In the genomic region with DNA sequence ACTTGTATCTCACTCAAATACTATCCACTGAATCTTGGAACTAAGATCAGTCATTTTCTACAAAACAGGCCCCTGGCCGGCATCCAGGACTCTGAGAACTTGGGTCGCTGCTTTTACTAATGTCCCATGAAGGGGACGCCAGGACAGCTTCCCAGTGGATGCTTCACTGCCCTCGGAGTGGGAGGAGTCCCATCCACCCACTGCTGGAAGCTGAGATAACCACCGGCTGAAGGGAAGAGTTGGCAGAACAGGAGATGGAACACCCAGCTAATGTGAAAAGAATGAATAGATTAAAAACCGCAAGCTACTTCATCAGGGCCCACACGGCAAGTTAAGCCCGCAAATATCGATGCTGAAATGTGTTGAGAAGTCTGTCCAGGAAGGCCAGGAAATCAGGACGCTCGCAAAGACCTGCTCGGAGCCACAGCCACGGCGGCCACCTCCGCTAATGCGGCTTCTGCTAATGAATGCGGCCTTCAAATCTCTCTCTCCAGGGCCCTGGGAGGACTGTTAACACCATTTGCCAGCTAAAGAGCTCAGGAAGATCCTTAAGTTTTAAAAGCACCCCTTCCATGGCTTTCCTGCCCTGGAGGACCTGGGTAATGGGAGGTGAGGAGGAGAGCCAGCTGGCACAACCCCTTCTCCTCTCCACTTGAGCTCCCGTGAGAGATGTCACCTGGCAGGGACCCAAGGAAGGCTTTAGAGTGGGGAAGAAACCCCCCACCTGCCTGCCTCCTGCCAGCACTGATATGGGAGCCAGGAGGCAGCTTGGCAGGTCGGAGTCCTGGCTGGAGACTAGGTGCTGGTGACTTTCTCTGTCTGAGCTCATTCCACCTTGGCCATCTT, we compare ENCODE assay signal across 16 cellular contexts.
DNase-seq lines count a peak whose midpoint lies in the region; ATAC-seq and TF ChIP-seq lines count a peak whose summit lies in the region.
"Had no signal": no experiment of that assay in that cellular context is flagged by ENCODE, and none has a peak within 500 bp of the region (broad histone marks: within the 10 kb centered on the region; RNA-seq: fewer than 3 reads in every experiment).

No MANE protein-coding gene starts in this region.

- no peak overlapping the region for H3K27ac ChIP-seq in BLaER1 treated with 17β-estradiol and CSF1 and Interleukin-3, amounts not matched to agents 10 nM and 100 nM
- no peak overlapping the region for H3K27ac ChIP-seq in right atrium auricular region
- H3K27ac ChIP-seq in osteoblast (ENCODE audit: low read depth, low read length) = no peak overlapping the region
- H3K27ac ChIP-seq: cardiac muscle cell, epithelial cell of prostate, psoas muscle had no signal

- H2AFZ ChIP-seq in osteoblast (ENCODE audit: low read length) = no peak overlapping the region

- peak; percentile 94 for DNase-seq in NCI-H1105 (lab: John Stamatoyannopoulos, UW)
- DNase-seq in NCI-H69 (lab: John Stamatoyannopoulos, UW) = peak; percentile 16
- peak; percentile 60 for DNase-seq in right atrium auricular region (ENCODE audit: low spot score)
- no peak for DNase-seq in activated CD4-positive, alpha-beta memory T cell treated with anti-CD3 and anti-CD28 coated beads for 36 hours
- no peak for DNase-seq in osteoblast (ENCODE audit: insufficient read length, low spot score, missing footprints)
- DNase-seq: activated CD4-positive, alpha-beta T cell treated with anti-CD3 and anti-CD28 coated beads, Interleukin-2, amount 50 U/mL, for 48 hours; psoas muscle; stimulated activated CD4-positive, alpha-beta T cell treated with anti-CD3 and anti-CD28 coated beads, Interleukin-4, amount 100 ng/mL, for 1 hour; T-helper 1 cell had no signal

- no peaks in the 10 kb centered on the region for H3K4me1 Mint-ChIP-seq in activated CD4-positive, alpha-beta memory T cell treated with anti-CD3 and anti-CD28 coated beads for 36 hours (ENCODE audit: low read depth)

- H3K4me3 Mint-ChIP-seq in activated CD4-positive, alpha-beta memory T cell treated with anti-CD3 and anti-CD28 coated beads for 36 hours = no peak overlapping the region
- H3K4me3 Mint-ChIP-seq: CD14-positive monocyte; stimulated activated naive CD8-positive, alpha-beta T cell treated with anti-CD3 and anti-CD28 coated beads, Interleukin-15, Interleukin-2, amounts not matched to agents 100 ng/mL and 50 ng/mL, for 24 hours had no signal

- peaks cover 13 to 59% (median 53%) of the 10 kb centered on the region in 10 experiments for H3K4me1 ChIP-seq in BLaER1 treated with 17β-estradiol and CSF1 and Interleukin-3, amounts not matched to agents 10 nM and 100 nM
- H3K4me1 ChIP-seq in right atrium auricular region (peaks cover 0 to 4% of the 10 kb centered on the region in 2 donors), osteoblast (ENCODE audit: insufficient read depth, low read length) (no peaks in the 10 kb centered on the region)
- H3K4me1 ChIP-seq: psoas muscle had no signal

- no peaks in the 10 kb centered on the region for H3K36me3 ChIP-seq in BLaER1 treated with 17β-estradiol and CSF1 and Interleukin-3, amounts not matched to agents 10 nM and 100 nM
- H3K36me3 ChIP-seq in right atrium auricular region = no peaks in the 10 kb centered on the region
- no peaks in the 10 kb centered on the region for H3K36me3 ChIP-seq in osteoblast (ENCODE audit: insufficient read depth, low read length)
- H3K36me3 ChIP-seq: cardiac muscle cell had no signal

- TF ChIP-seq CTCF in right atrium auricular region (IDR thresholded peaks at IDR 0.05) = no peak
- TF ChIP-seq CTCF in osteoblast (IDR thresholded peaks at IDR 0.05; ENCODE audit: extremely low read depth, low read depth, low read length) = no peak

- no peaks in the 10 kb centered on the region for H4K20me1 ChIP-seq in BLaER1 treated with 17β-estradiol and CSF1 and Interleukin-3, amounts not matched to agents 10 nM and 100 nM
- H4K20me1 ChIP-seq in osteoblast (ENCODE audit: insufficient read depth, low read length) = no peaks in the 10 kb centered on the region

- no peaks in the 10 kb centered on the region for H3K36me3 Mint-ChIP-seq in activated CD4-positive, alpha-beta memory T cell treated with anti-CD3 and anti-CD28 coated beads for 36 hours
- H3K36me3 Mint-ChIP-seq: CD14-positive monocyte had no signal

- H3K9me3 Mint-ChIP-seq in activated CD4-positive, alpha-beta memory T cell treated with anti-CD3 and anti-CD28 coated beads for 36 hours = no peaks in the 10 kb centered on the region
- H3K9me3 Mint-ChIP-seq: stimulated activated naive CD8-positive, alpha-beta T cell treated with anti-CD3 and anti-CD28 coated beads, Interleukin-15, Interleukin-2, amounts not matched to agents 100 ng/mL and 50 ng/mL, for 24 hours had no signal

- H3K27ac Mint-ChIP-seq in activated CD4-positive, alpha-beta memory T cell treated with anti-CD3 and anti-CD28 coated beads for 36 hours = no peak overlapping the region
- H3K27ac Mint-ChIP-seq: stimulated activated naive CD8-positive, alpha-beta T cell treated with anti-CD3 and anti-CD28 coated beads, Interleukin-15, Interleukin-2, amounts not matched to agents 100 ng/mL and 50 ng/mL, for 24 hours had no signal

- H3K4me2 ChIP-seq in BLaER1 treated with 17β-estradiol and CSF1 and Interleukin-3, amounts not matched to agents 10 nM and 100 nM = peak overlapping the region in 8 of 11 experiments; percentile 15 to 47 (median 37); a peak in 14 of 22 replicates
- no peak overlapping the region for H3K4me2 ChIP-seq in osteoblast (ENCODE audit: insufficient read depth, low read length)

- intact Hi-C loops in activated CD4-positive, alpha-beta memory T cell treated with anti-CD3 and anti-CD28 coated beads for 36 hours (cut with micrococcal nuclease) = no loop called here

- CTCF ChIA-PET in activated CD4-positive, alpha-beta memory T cell treated with anti-CD3 and anti-CD28 coated beads for 36 hours (lab: Charles Lee) = no interaction called here

- H3K27me3 ChIP-seq in BLaER1 treated with 17β-estradiol and CSF1 and Interleukin-3, amounts not matched to agents 10 nM and 100 nM = no peaks in the 10 kb centered on the region
- H3K27me3 ChIP-seq in right atrium auricular region (no peaks in the 10 kb centered on the region), osteoblast (ENCODE audit: insufficient read depth, low read length) (no peaks in the 10 kb centered on the region)

- no peaks in the 10 kb centered on the region for H3K9me3 ChIP-seq in BLaER1 treated with 17β-estradiol and CSF1 and Interleukin-3, amounts not matched to agents 10 nM and 100 nM (replicated peaks in 1 of 11)
- H3K9me3 ChIP-seq in right atrium auricular region (no peaks in the 10 kb centered on the region), osteoblast (ENCODE audit: low read depth, low read length) (no peaks in the 10 kb centered on the region)
- H3K9me3 ChIP-seq: psoas muscle had no signal

- H3K27me3 Mint-ChIP-seq in activated CD4-positive, alpha-beta memory T cell treated with anti-CD3 and anti-CD28 coated beads for 36 hours = peaks cover 10% of the 10 kb centered on the region
- H3K27me3 Mint-ChIP-seq: stimulated activated naive CD8-positive, alpha-beta T cell treated with anti-CD3 and anti-CD28 coated beads, Interleukin-15, Interleukin-2, amounts not matched to agents 100 ng/mL and 50 ng/mL, for 24 hours had no signal

- POLR2A ChIA-PET in activated CD4-positive, alpha-beta memory T cell treated with anti-CD3 and anti-CD28 coated beads for 36 hours (lab: Charles Lee) = no interaction called here

- no peak overlapping the region for H3K9ac ChIP-seq in BLaER1 treated with 17β-estradiol and CSF1 and Interleukin-3, amounts not matched to agents 10 nM and 100 nM

- ATAC-seq in GM19351 (IDR thresholded peaks at IDR 0.05; ENCODE audit: unreplicated experiment) (no peak), GM18520 (IDR thresholded peaks at IDR 0.05; ENCODE audit: unreplicated experiment) (no peak)
- ATAC-seq: psoas muscle had no signal

- no peaks in the 10 kb centered on the region for H3K79me2 ChIP-seq in osteoblast (ENCODE audit: insufficient read depth, low read length)

- H3K4me3 ChIP-seq in BLaER1 treated with 17β-estradiol and CSF1 and Interleukin-3, amounts not matched to agents 10 nM and 100 nM = no peak overlapping the region
- H3K4me3 ChIP-seq in right atrium auricular region (no peak overlapping the region), osteoblast (ENCODE audit: insufficient read depth, low read length) (no peak overlapping the region)
- H3K4me3 ChIP-seq: cardiac muscle cell, psoas muscle had no signal

Comparison
In these comparisons a context has a peak if more than half of its experiments do, and no peak if none do; other contexts are left out.
1. DNase-seq: peak in NCI-H1105 (single experiment), NCI-H69 (single experiment) and right atrium auricular region (single experiment); none in activated CD4-positive, alpha-beta memory T cell treated with anti-CD3 and anti-CD28 coated beads for 36 hours (single experiment) and osteoblast (single experiment).